8 cellular contexts compared by ENCODE assay signal in genomic region chr10:97713828-97714400, GRCh38. TPM values are rescaled to one million over a fixed set of nuclear protein-coding genes. Genes with fewer than 3 reads are reported as not detected.
DNase-seq lines count a peak whose midpoint lies in the region; ATAC-seq and TF ChIP-seq lines count a peak whose summit lies in the region.

No MANE protein-coding gene starts in this region.

- H3K36me3 Mint-ChIP-seq in nephron progenitor cell (ENCODE audit: low read depth): peaks cover 24% of the 10 kb centered on the region

- DNase-seq in OCI-LY7 (ENCODE audit: low spot score) (peak; percentile 70), activated gamma-delta T cell (lab: John Stamatoyannopoulos, UW) (peak; percentile 47), fibroblast of the conjunctiva (ENCODE audit: low read depth) (peak; percentile 50), nephron progenitor cell (peak; percentile 67)

- no peaks in the 10 kb centered on the region for H3K79me2 ChIP-seq in OCI-LY7 (ENCODE audit: insufficient read depth, low read depth, low read length)

- WGBS in thymus: under 1% methylated on average over 68 of the region's 69 CpGs

- H3K27ac ChIP-seq in BLaER1 (peak overlapping the region; percentile 94), OCI-LY7 (ENCODE audit: low read depth, low read length, poor library complexity, severe bottlenecking) (no peak overlapping the region), thymus (ENCODE audit: low read depth) (peak overlapping the region; percentile 82)

- H3K36me3 ChIP-seq in BLaER1: peaks cover 26% of the 10 kb centered on the region
- H3K36me3 ChIP-seq in OCI-LY7 (ENCODE audit: insufficient read depth, low read length): no peaks in the 10 kb centered on the region
- no peaks in the 10 kb centered on the region for H3K36me3 ChIP-seq in thymus (ENCODE audit: control insufficient read depth, insufficient read depth)

- H3K4me3 Mint-ChIP-seq in nephron progenitor cell: peak overlapping the region; percentile 97

- peak overlapping the region; percentile 91 for H3K9ac ChIP-seq in BLaER1

- TF ChIP-seq CTCF in OCI-LY7 (conservative IDR thresholded peaks at IDR 0.05; ENCODE audit: low read length) (peak; percentile 58; the same call in 1 of the 2 replicates), nephron progenitor cell (IDR thresholded peaks at IDR 0.05) (no peak)

- H3K9me2 ChIP-seq in OCI-LY7 (ENCODE audit: insufficient read depth, low read length): no peaks in the 10 kb centered on the region

- no peaks in the 10 kb centered on the region for H3K9me3 Mint-ChIP-seq in nephron progenitor cell

- POLR2A ChIA-PET in OCI-LY7 (lab: Charles Lee): no interaction called here

- peak overlapping the region; percentile 83 for H3K4me3 ChIP-seq in BLaER1
- H3K4me3 ChIP-seq in OCI-LY7 (ENCODE audit: low read depth, low read length, poor library complexity, severe bottlenecking): peak overlapping the region; percentile 62
- H3K4me3 ChIP-seq in thymus (ENCODE audit: low read length): peak overlapping the region; percentile 59

- H3K4me1 ChIP-seq in BLaER1 (peaks cover 59% of the 10 kb centered on the region), OCI-LY7 (ENCODE audit: insufficient read depth, low read length, poor library complexity, severe bottlenecking) (no peaks in the 10 kb centered on the region), thymus (ENCODE audit: control insufficient read depth, insufficient read depth, low read length) (peaks cover 5% of the 10 kb centered on the region)

- no peaks in the 10 kb centered on the region for H3K9me3 ChIP-seq in BLaER1
- H3K9me3 ChIP-seq in OCI-LY7 (ENCODE audit: low read length): no peaks in the 10 kb centered on the region
- H3K9me3 ChIP-seq in thymus (ENCODE audit: control insufficient read depth): no peaks in the 10 kb centered on the region

- peak; percentile 56 for TF ChIP-seq POLR2A in GM18951 (IDR thresholded peaks at IDR 0.05; ENCODE audit: extremely low read depth, insufficient read depth, insufficient read length)

- H3K4me1 Mint-ChIP-seq in nephron progenitor cell: peaks cover 59% of the 10 kb centered on the region

- H3K4me2 ChIP-seq in BLaER1: peak overlapping the region; percentile 86
- peak overlapping the region; percentile 81 for H3K4me2 ChIP-seq in OCI-LY7 (ENCODE audit: low read length)

- H3K27me3 ChIP-seq in BLaER1: no peaks in the 10 kb centered on the region
- peaks cover 27% of the 10 kb centered on the region for H3K27me3 ChIP-seq in thymus (ENCODE audit: control insufficient read depth, insufficient read depth)

- peak overlapping the region; percentile 98 for H3K27ac Mint-ChIP-seq in nephron progenitor cell

- H2AFZ ChIP-seq in OCI-LY7 (ENCODE audit: low read length): peak overlapping the region; percentile 58; the same call in 1 of the 2 replicates

- no TSS peak for BruUV-seq in OCI-LY7 (replicated peaks; lab: Mats Ljungman, UMichigan)

- CTCF ChIA-PET in OCI-LY7 (lab: Charles Lee; ENCODE audit: unreplicated experiment): no interaction called here

- H3K27me3 Mint-ChIP-seq in nephron progenitor cell (ENCODE audit: low read depth, poor library complexity): peaks cover 15% of the 10 kb centered on the region

- H4K20me1 ChIP-seq in BLaER1 (peaks cover 37% of the 10 kb centered on the region), OCI-LY7 (ENCODE audit: insufficient read depth, low read length) (no peaks in the 10 kb centered on the region)

- intact Hi-C loops in OCI-LY7 (cut with micrococcal nuclease; ENCODE audit: unreplicated experiment): no loop called here

- peak; percentile 69 for ATAC-seq in HG03175 (IDR thresholded peaks at IDR 0.05; ENCODE audit: unreplicated experiment)

- in situ Hi-C loops in GM18951 (cut with MboI; ENCODE audit: low sequenced_read_pairs, unreplicated experiment): no loop called here

RNA-seq across cellular contexts. Expression of gene MARVELD1, which starts 0.4 kb away (rescaled TPM):
- not detected in 2 replicates for total RNA-seq in OCI-LY7 (2014; rRNA removed; shearing (Covaris generic))
- 0.13 TPM in 1 of 2 replicates, not detected in the other for total RNA-seq in OCI-LY7 (2022)
- 14.2 TPM for polyA plus RNA-seq in thymus

RNA-seq across cellular contexts. Expression of gene ZFYVE27, which starts 23.0 kb away (rescaled TPM):
- 24.0 and 25.5 TPM in 2 replicates for total RNA-seq in OCI-LY7 (2014; rRNA removed; shearing (Covaris generic))
- total RNA-seq in OCI-LY7 (2022): 31.8 and 33.0 TPM in 2 replicates
- polyA plus RNA-seq in thymus: 23.7 TPM

RNA-seq across cellular contexts. Expression of gene AVPI1, which starts 26.9 kb away (rescaled TPM):
- total RNA-seq in OCI-LY7 (2014; rRNA removed; shearing (Covaris generic)): 2.8 and 4.6 TPM in 2 replicates
- 2.1 and 3.2 TPM in 2 replicates for total RNA-seq in OCI-LY7 (2022)
- polyA plus RNA-seq in thymus: 11.5 TPM

RNA-seq across cellular contexts. Expression of gene SFRP5, which starts 57.9 kb away (rescaled TPM):
- total RNA-seq in OCI-LY7 (2014; rRNA removed; shearing (Covaris generic)): not detected in 2 replicates
- not detected in 2 replicates for total RNA-seq in OCI-LY7 (2022)
- polyA plus RNA-seq in thymus: 0.41 TPM
